Comparison of ENCODE assay signal across 9 cellular contexts in genomic region chr12:87953257-87953860, GRCh38.
DNase-seq lines count a peak whose midpoint lies in the region; ATAC-seq, FAIRE-seq and TF ChIP-seq lines count a peak whose summit lies in the region.
"Had no signal": no experiment of that assay in that cellular context is flagged by ENCODE, and none has a peak within 500 bp of the region (broad histone marks: within the 10 kb centered on the region; RNA-seq: fewer than 3 reads in every experiment).

No MANE protein-coding gene starts in this region.

- FAIRE-seq in GM12891 (lab: Jason Lieb, UNC), result no peak

- no peak overlapping the region for H3K4me3 ChIP-seq in liver (ENCODE audit: low read depth in 1 of 3, low read length in 3 of 3)

- no peak overlapping the region for H3K27ac Mint-ChIP-seq in activated naive CD4-positive, alpha-beta T cell treated with anti-CD3 and anti-CD28 coated beads for 36 hours
- H3K27ac Mint-ChIP-seq: activated naive CD8-positive, alpha-beta T cell treated with anti-CD3 and anti-CD28 coated beads, Interleukin-2, amount 10 ng/mL, durations not matched to agents 7 days and 5 days had no signal

- peak; percentile 41 for TF ChIP-seq CTCF in liver (IDR thresholded peaks at IDR 0.05; ENCODE audit: low read depth, low read length, missing input control)

- peak; percentile 12 for DNase-seq in activated naive CD4-positive, alpha-beta T cell treated with anti-CD3 and anti-CD28 coated beads for 36 hours
- DNase-seq in activated naive CD4-positive, alpha-beta T cell treated with Interleukin-2 at 50 U/mL for 16 hours, result no peak
- DNase-seq in NCI-H1105 treated with DMSO at 0.1 percent for 48 hours (lab: John Stamatoyannopoulos, UW), result peak; percentile 61
- peak; percentile 30 for DNase-seq in amniotic stem cell (lab: John Stamatoyannopoulos, UW)
- DNase-seq in activated CD4-positive, CD25-positive, alpha-beta regulatory T cell treated with anti-CD3 and anti-CD28 coated beads, Interleukin-2, amount 50 U/mL, for 72 hours, result no peak
- DNase-seq in left colon, result no peak
- no peak for DNase-seq in GM12891 (ENCODE audit: insufficient read length, low spot score)
- DNase-seq: activated naive CD8-positive, alpha-beta T cell treated with anti-CD3 and anti-CD28 coated beads, Interleukin-2, amount 10 ng/mL, durations not matched to agents 7 days and 5 days had no signal

- no peaks in the 10 kb centered on the region for H3K36me3 Mint-ChIP-seq in activated naive CD4-positive, alpha-beta T cell treated with anti-CD3 and anti-CD28 coated beads for 36 hours (ENCODE audit: low read depth)
- H3K36me3 Mint-ChIP-seq: activated naive CD8-positive, alpha-beta T cell treated with anti-CD3 and anti-CD28 coated beads, Interleukin-2, amount 10 ng/mL, durations not matched to agents 7 days and 5 days had no signal

- no peaks in the 10 kb centered on the region for H3K36me3 ChIP-seq in liver (ENCODE audit: control insufficient read depth in 4 of 4, insufficient read depth in 3 of 4, low read depth in 1 of 4, low read length in 3 of 4)

- H3K4me1 Mint-ChIP-seq in activated naive CD4-positive, alpha-beta T cell treated with anti-CD3 and anti-CD28 coated beads for 36 hours (ENCODE audit: low read depth), result no peaks in the 10 kb centered on the region
- H3K4me1 Mint-ChIP-seq: activated naive CD8-positive, alpha-beta T cell treated with anti-CD3 and anti-CD28 coated beads, Interleukin-2, amount 10 ng/mL, durations not matched to agents 7 days and 5 days had no signal

- H3K27me3 Mint-ChIP-seq in activated naive CD4-positive, alpha-beta T cell treated with anti-CD3 and anti-CD28 coated beads for 36 hours (ENCODE audit: low read depth), result no peaks in the 10 kb centered on the region
- H3K27me3 Mint-ChIP-seq: activated naive CD8-positive, alpha-beta T cell treated with anti-CD3 and anti-CD28 coated beads, Interleukin-2, amount 10 ng/mL, durations not matched to agents 7 days and 5 days had no signal

- H3K4me3 Mint-ChIP-seq in activated naive CD4-positive, alpha-beta T cell treated with anti-CD3 and anti-CD28 coated beads for 36 hours, result no peak overlapping the region
- H3K4me3 Mint-ChIP-seq: activated naive CD8-positive, alpha-beta T cell treated with anti-CD3 and anti-CD28 coated beads, Interleukin-2, amount 10 ng/mL, durations not matched to agents 7 days and 5 days had no signal

- H3K27me3 ChIP-seq in liver (ENCODE audit: control insufficient read depth in 4 of 4, insufficient read depth in 4 of 4, low read length in 3 of 4), result no peaks in the 10 kb centered on the region

- CTCF ChIA-PET in activated naive CD4-positive, alpha-beta T cell treated with anti-CD3 and anti-CD28 coated beads for 36 hours (lab: Charles Lee), result interaction anchor here (0.7 kb wide), 1 partner anchor 368 kb away, joined by 3 read pairs; no protein-coding TSS in a partner anchor

- H3K27ac ChIP-seq in liver (ENCODE audit: low read depth in 1 of 2, low read length in 2 of 2), result no peak overlapping the region

- TF ChIP-seq RAD21 in liver (IDR thresholded peaks at IDR 0.05), result peak; percentile 71 to 75

- TF ChIP-seq POLR2A in GM12891 (IDR thresholded peaks at IDR 0.05; ENCODE audit: low read depth, low read length), result no peak

- no peak overlapping the region for H3K9ac ChIP-seq in liver (ENCODE audit: low read depth in 1 of 2, low read length in 2 of 2)

- no peaks in the 10 kb centered on the region for H3K9me3 ChIP-seq in liver (ENCODE audit: control insufficient read depth in 4 of 4, low read length in 3 of 4)

- WGBS in liver, result under 1% methylated on average over 3 of the region's 3 CpGs

- intact Hi-C loops in activated naive CD4-positive, alpha-beta T cell treated with anti-CD3 and anti-CD28 coated beads for 36 hours (cut with micrococcal nuclease), result loop anchor here (5.0 kb wide), 1 partner anchor 99 kb away; no protein-coding TSS in a partner anchor
- intact Hi-C loops in left colon (cut with DNase I, micrococcal nuclease), result no loop called here

- H3K9me3 Mint-ChIP-seq in activated naive CD4-positive, alpha-beta T cell treated with anti-CD3 and anti-CD28 coated beads for 36 hours, result peaks cover 5% of the 10 kb centered on the region
- H3K9me3 Mint-ChIP-seq: activated naive CD8-positive, alpha-beta T cell treated with anti-CD3 and anti-CD28 coated beads, Interleukin-2, amount 10 ng/mL, durations not matched to agents 7 days and 5 days had no signal

- ATAC-seq in left colon, result no peak

- H3K4me1 ChIP-seq in liver (ENCODE audit: control insufficient read depth in 4 of 4, insufficient read depth in 4 of 4, low read length in 3 of 4), result no peaks in the 10 kb centered on the region

TF ChIP-seq in liver, 16 proteins besides CTCF, POLR2A, EP300 and RAD21 (continues in another document):
- TF ChIP-seq YY1 (IDR thresholded peaks at IDR 0.05), result no peak
- TF ChIP-seq NR2F2 (IDR thresholded peaks at IDR 0.05), result no peak
- TF ChIP-seq, protein P1, sequence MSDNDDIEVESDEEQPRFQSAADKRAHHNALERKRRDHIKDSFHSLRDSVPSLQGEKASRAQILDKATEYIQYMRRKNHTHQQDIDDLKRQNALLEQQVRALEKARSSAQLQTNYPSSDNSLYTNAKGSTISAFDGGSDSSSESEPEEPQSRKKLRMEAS (IDR thresholded peaks at IDR 0.05), result no peak
- TF ChIP-seq HNF4A (conservative IDR thresholded peaks at IDR 0.05), result no peak
- no peak for TF ChIP-seq SP1 (IDR thresholded peaks at IDR 0.05)
- no peak for TF ChIP-seq FOXA1 (IDR thresholded peaks at IDR 0.05)
- TF ChIP-seq FOXA2 (IDR thresholded peaks at IDR 0.05), result no peak
- no peak for TF ChIP-seq GABPA (IDR thresholded peaks at IDR 0.05 in 1 of 2, conservative IDR thresholded peaks at IDR 0.05 in 1 of 2)
- TF ChIP-seq HNF4G (IDR thresholded peaks at IDR 0.05), result no peak
- TF ChIP-seq, protein P2, sequence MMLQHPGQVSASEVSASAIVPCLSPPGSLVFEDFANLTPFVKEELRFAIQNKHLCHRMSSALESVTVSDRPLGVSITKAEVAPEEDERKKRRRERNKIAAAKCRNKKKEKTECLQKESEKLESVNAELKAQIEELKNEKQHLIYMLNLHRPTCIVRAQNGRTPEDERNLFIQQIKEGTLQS (IDR thresholded peaks at IDR 0.05), result no peak
- no peak for TF ChIP-seq TAF1 (conservative IDR thresholded peaks at IDR 0.05)

TF ChIP-seq in GM12891, 5 proteins besides CTCF, POLR2A, EP300 and RAD21:
- TF ChIP-seq PAX5 (IDR thresholded peaks at IDR 0.05; ENCODE audit: insufficient read depth, low read length, severe bottlenecking) (no peak), TAF1 (IDR thresholded peaks at IDR 0.05; ENCODE audit: low read depth, low read length) (no peak), POLR2AphosphoS5 (IDR thresholded peaks at IDR 0.05; ENCODE audit: low read depth, low read length) (no peak), SPI1 (IDR thresholded peaks at IDR 0.05; ENCODE audit: low read depth, low read length) (no peak), POU2F2 (IDR thresholded peaks at IDR 0.05; ENCODE audit: low read depth, low read length) (no peak)
TF ChIP-seq in GM12891: peak in this region for 0.

Comparison
In these comparisons a context has a peak if more than half of its experiments do, and no peak if none do; other contexts are left out.
1. DNase-seq: peak in activated naive CD4-positive, alpha-beta T cell treated with anti-CD3 and anti-CD28 coated beads for 36 hours (single experiment), NCI-H1105 treated with DMSO at 0.1 percent for 48 hours (single experiment) and amniotic stem cell (single experiment); none in activated naive CD4-positive, alpha-beta T cell treated with Interleukin-2 at 50 U/mL for 16 hours (single experiment), activated CD4-positive, CD25-positive, alpha-beta regulatory T cell treated with anti-CD3 and anti-CD28 coated beads, Interleukin-2, amount 50 U/mL, for 72 hours (single experiment), left colon (0 of 2) and GM12891 (single experiment).